ENCODE assay signal across 8 cellular contexts in genomic region chr10:79471776-79472175, GRCh38. TPM values are rescaled to one million over a fixed set of nuclear protein-coding genes. Genes with fewer than 3 reads are reported as not detected.
"Had no signal": no experiment of that assay in that cellular context is flagged by ENCODE, and none has a peak within 500 bp of the region (broad histone marks: within the 10 kb centered on the region; RNA-seq: fewer than 3 reads in every experiment).

No MANE protein-coding gene starts in this region.

- H3K4me3 ChIP-seq: GM23248 had no signal

- FAIRE-seq: HTR-8/SVneo had no signal

- H2AFZ ChIP-seq: GM23248 had no signal

- H3K9ac ChIP-seq: GM23248 had no signal

- DNase-seq: GM23248, GOT3, H7, HCEC 1CT, HFFc6, KG1 had no signal

- H3K27ac ChIP-seq: GM23248 had no signal

RNA-seq across cellular contexts. Expression of gene ZCCHC24, which starts 26.4 kb away (rescaled TPM):
- total RNA-seq: HT-29 had no signal
